In genomic region chr1:231931146-231931545, GRCh38 we compare ENCODE assay signal across 21 cellular contexts.
DNase-seq lines count a peak whose midpoint lies in the region; ATAC-seq, FAIRE-seq and TF ChIP-seq lines count a peak whose summit lies in the region.
"Had no signal": no experiment of that assay in that cellular context is flagged by ENCODE, and none has a peak within 500 bp of the region (broad histone marks: within the 10 kb centered on the region; RNA-seq: fewer than 3 reads in every experiment).

No MANE protein-coding gene starts in this region.

- H2BK12ac ChIP-seq in H1 (ENCODE audit: low read depth, low read length), result 0 out of 2 replicates have a peak overlapping the region, but pooled peaks have one; percentile 18

- H3K79me2 ChIP-seq in H1 (ENCODE audit: control insufficient read depth in 1 of 2, insufficient read depth in 2 of 2, low read length in 2 of 2), result no peaks in the 10 kb centered on the region

- POLR2A ChIA-PET in H1 (lab: Charles Lee; ENCODE audit: partially characterized antibody), result no interaction called here

- no peak overlapping the region for H2BK120ac ChIP-seq in H1 (replicated peaks; ENCODE audit: low read depth, low read length)

- H3K4me1 Mint-ChIP-seq in mesothelial cell of epicardium, result peaks cover 44% of the 10 kb centered on the region
- H3K4me1 Mint-ChIP-seq: IgD-negative memory B cell had no signal

- H3K27ac ChIP-seq in H1 (ENCODE audit: low read depth, low read length), result no peak overlapping the region
- no peak overlapping the region for H3K27ac ChIP-seq in gastroesophageal sphincter
- H3K27ac ChIP-seq: BLaER1 had no signal

- H3K9me3 ChIP-seq in MG63, result peaks cover 14% of the 10 kb centered on the region
- peaks cover 12 to 15% of the 10 kb centered on the region in 2 experiments; a peak in 3 of 4 replicates for H3K9me3 ChIP-seq in H1 (ENCODE audit: insufficient read depth in 2 of 2, low read depth in 1 of 2, low read length in 1 of 2)
- peaks cover 0 to 5% (median 0%) of the 10 kb centered on the region in 3 donors for H3K9me3 ChIP-seq in gastroesophageal sphincter

- H3K4me3 ChIP-seq in MG63 (no peak overlapping the region), H1 (ENCODE audit: extremely low read depth in 1 of 4, insufficient read depth in 2 of 4, low read depth in 3 of 4, low read length in 4 of 4) (no peak overlapping the region), fibroblast of the aortic adventitia (ENCODE audit: low read depth, low read length) (no peak overlapping the region), gastroesophageal sphincter (no peak overlapping the region)
- H3K4me3 ChIP-seq: BLaER1 had no signal

- TF ChIP-seq EP300 in H1 (IDR thresholded peaks at IDR 0.05; ENCODE audit: borderline replicate concordance in 1 of 2, low read depth in 2 of 2, low read length in 2 of 2) (no peak), gastroesophageal sphincter (IDR thresholded peaks at IDR 0.05) (no peak)

- no peak overlapping the region for H3K27ac Mint-ChIP-seq in mesothelial cell of epicardium

- no peak overlapping the region for H4K8ac ChIP-seq in H1 (ENCODE audit: extremely low read depth, insufficient read depth, low read length)

- H3K4me2 ChIP-seq in H1 (ENCODE audit: insufficient read depth in 1 of 2, low read depth in 2 of 2, low read length in 2 of 2), result no peak overlapping the region
- H3K4me2 ChIP-seq: BLaER1 had no signal

- no peak overlapping the region for H4K5ac ChIP-seq in H1 (ENCODE audit: insufficient read length, low read depth, low read length)

- DNase-seq in EH (ENCODE audit: low read depth) (peak; percentile 21), MG63 (peak; percentile 86), H1 (ENCODE audit: low read depth in 1 of 2, low spot score in 2 of 2) (no peak), fibroblast of the aortic adventitia (ENCODE audit: low read depth) (peak; percentile 60), GDM1 (lab: John Stamatoyannopoulos, UW) (no peak), mesothelial cell of epicardium (ENCODE audit: low spot score in 2 of 2, unreplicated experiment in 2 of 2) (no peak)
- DNase-seq: GF-D8, NCI-H1417 treated with DMSO at 0.1 percent for 48 hours, NCI-H2029, NCI-H2171, NCI-H446 treated with DMSO at 0.1 percent for 48 hours, NCI-H748 treated with DMSO at 0.1 percent for 48 hours had no signal

- H3K23ac ChIP-seq in H1 (ENCODE audit: insufficient read length), result no peak overlapping the region

- H4K91ac ChIP-seq in H1 (replicated peaks; ENCODE audit: insufficient read length, low read length), result no peak overlapping the region

- H2BK15ac ChIP-seq in H1 (ENCODE audit: low read length), result no peak overlapping the region

- CTCF ChIA-PET in H1 (lab: Charles Lee; ENCODE audit: partially characterized antibody), result interaction anchor here (0.6 to 3.1 kb wide), 36 partner anchors 9 to 555 kb away, joined by 3 to 48 read pairs (median 4); no protein-coding TSS in a partner anchor

- WGBS in H1 (ENCODE audit: extremely low coverage in 1 of 2, insufficient coverage in 1 of 2, insufficient read length in 1 of 2, insufficient replicate concordance in 2 of 2, low coverage in 1 of 2, low lambda C conversion rate in 2 of 2, missing lambda C conversion rate in 1 of 2), 2 experiments, result 88% methylated on average over 4 of the region's 4 CpGs; no CpG with 5 or more reads in 1 of the 2 experiments
- 100% methylated on average over 1 of the region's 4 CpGs for WGBS in gastroesophageal sphincter (ENCODE audit: low coverage in 1 of 2), 2 donors

- ATAC-seq in GM19452 (IDR thresholded peaks at IDR 0.05; ENCODE audit: unreplicated experiment), result no peak
- ATAC-seq in gastroesophageal sphincter, result no peak
- ATAC-seq: CD8-positive, alpha-beta T cell had no signal

- H2AK5ac ChIP-seq in H1 (ENCODE audit: low read depth, low read length), result no peak overlapping the region

- no peaks in the 10 kb centered on the region for H3K27me3 Mint-ChIP-seq in mesothelial cell of epicardium (ENCODE audit: low read depth)

- no peaks in the 10 kb centered on the region for H3K79me1 ChIP-seq in H1 (ENCODE audit: low read depth, low read length)

- no peak overlapping the region for H3K4ac ChIP-seq in H1 (replicated peaks; ENCODE audit: insufficient read length, low read depth, low read length)

- no peak for FAIRE-seq in H1 (lab: Jason Lieb, UNC)
- FAIRE-seq: A204.1, GM12892, H54, HTR-8/SVneo had no signal

- no peaks in the 10 kb centered on the region for H3K23me2 ChIP-seq in H1 (ENCODE audit: low read depth, low read length)

- no peak overlapping the region for H2BK5ac ChIP-seq in H1 (ENCODE audit: low read depth, low read length)

- H3K9me3 Mint-ChIP-seq in mesothelial cell of epicardium, result no peaks in the 10 kb centered on the region
- H3K9me3 Mint-ChIP-seq: CD8-positive, alpha-beta T cell had no signal

- H3K9ac ChIP-seq in H1 (replicated peaks in 1 of 4; ENCODE audit: extremely low read depth in 1 of 4, low read depth in 3 of 4, low read length in 3 of 4), result no peak overlapping the region
- H3K9ac ChIP-seq: BLaER1 had no signal

- H2BK20ac ChIP-seq in H1 (ENCODE audit: low read length), result no peak overlapping the region

- H3K27me3 ChIP-seq in MG63 (no peaks in the 10 kb centered on the region), H1 (replicated peaks in 1 of 4; ENCODE audit: control insufficient read depth in 3 of 4, extremely low read depth in 1 of 4, insufficient read depth in 3 of 4, low read length in 3 of 4) (no peaks in the 10 kb centered on the region; a peak in 1 of 7 replicates), gastroesophageal sphincter (no peaks in the 10 kb centered on the region)
- H3K27me3 ChIP-seq: BLaER1 had no signal

- H4K20me1 ChIP-seq in H1 (replicated peaks in 1 of 2; ENCODE audit: control insufficient read depth in 1 of 2, insufficient read depth in 2 of 2, low read length in 2 of 2), result no peaks in the 10 kb centered on the region
- H4K20me1 ChIP-seq: BLaER1 had no signal

- no peak overlapping the region for H3K14ac ChIP-seq in H1 (ENCODE audit: insufficient read length)

- no peak for TF ChIP-seq CTCF in H1 (IDR thresholded peaks at IDR 0.05; ENCODE audit: control extremely low read depth in 1 of 3, insufficient read depth in 1 of 3, low read depth in 1 of 3, low read length in 3 of 3)
- no peak for TF ChIP-seq CTCF in fibroblast of the aortic adventitia (IDR thresholded peaks at IDR 0.05; ENCODE audit: insufficient read depth, low read length)
- TF ChIP-seq CTCF in gastroesophageal sphincter (IDR thresholded peaks at IDR 0.05), result no peak
- no peak for TF ChIP-seq CTCF in mesothelial cell of epicardium (IDR thresholded peaks at IDR 0.05; ENCODE audit: unreplicated experiment)

- H3K18ac ChIP-seq in H1 (ENCODE audit: extremely low read depth, low read length), result no peak overlapping the region

- no peak overlapping the region for H3K56ac ChIP-seq in H1 (replicated peaks; ENCODE audit: insufficient read length, low read depth, low read length)

- H3K4me1 ChIP-seq in H1 (replicated peaks in 1 of 4; ENCODE audit: control insufficient read depth in 3 of 4, insufficient read depth in 4 of 4, low read length in 3 of 4) (peaks cover 0 to 5% (median 1%) of the 10 kb centered on the region in 4 experiments; a peak in 1 of 7 replicates), gastroesophageal sphincter (peaks cover 0 to 32% (median 4%) of the 10 kb centered on the region in 3 donors)

- H3K36me3 ChIP-seq in MG63, result no peaks in the 10 kb centered on the region
- no peaks in the 10 kb centered on the region for H3K36me3 ChIP-seq in H1 (ENCODE audit: control insufficient read depth in 2 of 4, insufficient read depth in 4 of 4, low read length in 3 of 4)
- H3K36me3 ChIP-seq in gastroesophageal sphincter, result no peaks in the 10 kb centered on the region
- H3K36me3 ChIP-seq: BLaER1 had no signal

- no peak overlapping the region for H3K4me3 Mint-ChIP-seq in mesothelial cell of epicardium
- H3K4me3 Mint-ChIP-seq: IgD-negative memory B cell had no signal

- no peak overlapping the region for H2AFZ ChIP-seq in H1 (ENCODE audit: low read length)

- TF ChIP-seq POLR2A in H1 (IDR thresholded peaks at IDR 0.05; ENCODE audit: control extremely low read depth in 1 of 2, low read depth in 2 of 2, low read length in 2 of 2) (no peak), gastroesophageal sphincter (IDR thresholded peaks at IDR 0.05) (no peak)

- no peaks in the 10 kb centered on the region for H3K36me3 Mint-ChIP-seq in mesothelial cell of epicardium

- no peak for TF ChIP-seq RAD21 in H1 (IDR thresholded peaks at IDR 0.05 in 1 of 2, conservative IDR thresholded peaks at IDR 0.05 in 1 of 2; ENCODE audit: low read depth in 2 of 2, low read length in 2 of 2)

TF ChIP-seq in H1, 55 proteins besides CTCF, POLR2A, EP300 and RAD21 (continues in another document):
- TF ChIP-seq GABPA (IDR thresholded peaks at IDR 0.05; ENCODE audit: borderline replicate concordance, insufficient read depth, low read length) (no peak), FOSL1 (IDR thresholded peaks at IDR 0.05; ENCODE audit: insufficient read depth, low read depth, low read length) (no peak), HDAC2 (IDR thresholded peaks at IDR 0.05; ENCODE audit: borderline replicate concordance in 1 of 2, low read depth in 2 of 2, low read length in 2 of 2) (no peak), ZNF274 (IDR thresholded peaks at IDR 0.05; ENCODE audit: borderline replicate concordance, extremely low read depth, low read length) (no peak), SIRT6 (IDR thresholded peaks at IDR 0.05; ENCODE audit: low read length) (no peak), EGR1 (IDR thresholded peaks at IDR 0.05; ENCODE audit: borderline replicate concordance, low read depth, low read length) (no peak), PHF8 (conservative IDR thresholded peaks at IDR 0.05; ENCODE audit: low read depth, low read length) (no peak), USF2 (IDR thresholded peaks at IDR 0.05; ENCODE audit: low read length) (no peak), ATF2 (IDR thresholded peaks at IDR 0.05; ENCODE audit: low read length) (no peak), BACH1 (IDR thresholded peaks at IDR 0.05; ENCODE audit: low read length) (no peak)

Comparison
In these comparisons a context has a peak if more than half of its experiments do, and no peak if none do; other contexts are left out.
1. DNase-seq: peak in EH (single experiment), MG63 (single experiment) and fibroblast of the aortic adventitia (single experiment); none in H1 (0 of 2), GDM1 (single experiment) and mesothelial cell of epicardium (0 of 2).